In genomic region chr22:38748487-38749136, GRCh38 we compare ENCODE assay signal across 17 cellular contexts. TPM values are rescaled to one million over a fixed set of nuclear protein-coding genes. Genes with fewer than 3 reads are reported as not detected.
DNase-seq lines count a peak whose midpoint lies in the region; ATAC-seq, FAIRE-seq and TF ChIP-seq lines count a peak whose summit lies in the region.
"Had no signal": no experiment of that assay in that cellular context is flagged by ENCODE, and none has a peak within 500 bp of the region (broad histone marks: within the 10 kb centered on the region; RNA-seq: fewer than 3 reads in every experiment).

No MANE protein-coding gene starts in this region.

- no peak for TF ChIP-seq EP300 in GM12878 (IDR thresholded peaks at IDR 0.05; ENCODE audit: borderline replicate concordance in 1 of 2, control insufficient read depth in 1 of 2, low read depth in 2 of 2, low read length in 2 of 2)

- no peaks in the 10 kb centered on the region for H3K27me3 Mint-ChIP-seq in stimulated activated naive CD8-positive, alpha-beta T cell treated with anti-CD3 and anti-CD28 coated beads, Interleukin-15, Interleukin-2, amounts not matched to agents 100 ng/mL and 50 ng/mL, for 24 hours
- H3K27me3 Mint-ChIP-seq in neural progenitor cell (ENCODE audit: insufficient read depth, low read depth) (peaks cover 5% of the 10 kb centered on the region), CD14-positive monocyte (ENCODE audit: low read depth in 3 of 3) (peaks cover 0 to 3% (median 0%) of the 10 kb centered on the region in 3 donors)

- TF ChIP-seq POLR2A in GM12878 (IDR thresholded peaks at IDR 0.05; ENCODE audit: low read depth, low read length) = peak; percentile 56

- H3K36me3 ChIP-seq in GM12878 (ENCODE audit: control insufficient read depth in 2 of 2, insufficient read depth in 2 of 2, low read length in 1 of 2) (peaks cover 41 to 43% of the 10 kb centered on the region in 2 experiments), neural progenitor cell (no peaks in the 10 kb centered on the region)

- BruUV-seq in GM12878 (replicated peaks; lab: Mats Ljungman, UMichigan) = no TSS peak

- H3K4me3 ChIP-seq in GM12878 (no peak overlapping the region), neural progenitor cell (no peak overlapping the region)

- CTCF ChIA-PET in GM12878 (lab: Yijun Ruan, JAX) = interaction anchor here (1.6 to 2.1 kb wide), 4 partner anchors 14 to 26 kb away, joined by 5 to 10 read pairs (median 6); no protein-coding TSS in a partner anchor

- SMC1A ChIA-PET in GM12878 (lab: Charles Lee; ENCODE audit: uncharacterized antibody, unreplicated experiment) = no interaction called here

- H3K27me3 ChIP-seq in GM12878 (replicated peaks in 1 of 2; ENCODE audit: control insufficient read depth in 2 of 2, insufficient read depth in 2 of 2, low read length in 1 of 2) = no peaks in the 10 kb centered on the region
- no peaks in the 10 kb centered on the region for H3K27me3 ChIP-seq in neural progenitor cell

- no peaks in the 10 kb centered on the region for H3K9me3 ChIP-seq in GM12878 (replicated peaks; ENCODE audit: control insufficient read depth, insufficient read depth, low read length)
- no peaks in the 10 kb centered on the region for H3K9me3 ChIP-seq in neural progenitor cell (ENCODE audit: low read depth)
- H3K9me3 ChIP-seq: SK-N-SH had no signal

- no peak overlapping the region for H3K4me2 ChIP-seq in GM12878 (ENCODE audit: control insufficient read depth, insufficient read depth)
- H3K4me2 ChIP-seq in neural progenitor cell = no peak overlapping the region
- H3K4me2 ChIP-seq: SK-N-SH had no signal

- no peak for TF ChIP-seq RAD21 in GM12878 (IDR thresholded peaks at IDR 0.05; ENCODE audit: insufficient read depth, low read depth, low read length)

- H3K4me1 Mint-ChIP-seq in stimulated activated naive CD8-positive, alpha-beta T cell treated with anti-CD3 and anti-CD28 coated beads, Interleukin-15, Interleukin-2, amounts not matched to agents 100 ng/mL and 50 ng/mL, for 24 hours (ENCODE audit: low read depth) = peaks cover 56% of the 10 kb centered on the region
- H3K4me1 Mint-ChIP-seq in neural progenitor cell = no peaks in the 10 kb centered on the region
- H3K4me1 Mint-ChIP-seq in CD14-positive monocyte = peaks cover 32% of the 10 kb centered on the region
- H3K4me1 Mint-ChIP-seq: H9 had no signal

- H3K27ac Mint-ChIP-seq in stimulated activated naive CD8-positive, alpha-beta T cell treated with anti-CD3 and anti-CD28 coated beads, Interleukin-15, Interleukin-2, amounts not matched to agents 100 ng/mL and 50 ng/mL, for 24 hours = peak overlapping the region; percentile 26
- no peak overlapping the region for H3K27ac Mint-ChIP-seq in neural progenitor cell
- H3K27ac Mint-ChIP-seq in CD14-positive monocyte = peak overlapping the region in 3 of 7 donors; percentile 22 to 48 (median 38)

- RAD21 ChIA-PET in GM12878 (lab: Charles Lee; ENCODE audit: unreplicated experiment) = no interaction called here

- intact Hi-C loops in GM12878 (cut with micrococcal nuclease; ENCODE audit: unreplicated experiment) = no loop called here
- intact Hi-C loops in CD14-positive monocyte (cut with micrococcal nuclease) = no loop called here

- H3K9ac ChIP-seq in GM12878 (ENCODE audit: control insufficient read depth, insufficient read depth, low read length) (no peak overlapping the region), neural progenitor cell (no peak overlapping the region)
- H3K9ac ChIP-seq: SK-N-SH had no signal

- H3K36me3 Mint-ChIP-seq in stimulated activated naive CD8-positive, alpha-beta T cell treated with anti-CD3 and anti-CD28 coated beads, Interleukin-15, Interleukin-2, amounts not matched to agents 100 ng/mL and 50 ng/mL, for 24 hours (ENCODE audit: low read depth) = peaks cover 65% of the 10 kb centered on the region
- H3K36me3 Mint-ChIP-seq in neural progenitor cell (peaks cover 19% of the 10 kb centered on the region), CD14-positive monocyte (peaks cover 72 to 98% of the 10 kb centered on the region in 2 donors)

- in situ Hi-C loops in GM12878 (cut with MboI) = no loop called here

- H3K79me2 ChIP-seq in GM12878 (ENCODE audit: control insufficient read depth, insufficient read depth, low read length) (peaks cover 26% of the 10 kb centered on the region), neural progenitor cell (ENCODE audit: low read depth) (no peaks in the 10 kb centered on the region)

- H2AFZ ChIP-seq in GM12878 (ENCODE audit: control insufficient read depth, low read depth, low read length) (no peak overlapping the region), neural progenitor cell (replicated peaks) (no peak overlapping the region)

- WGBS in GM12878 (ENCODE audit: insufficient coverage, insufficient replicate concordance, low lambda C conversion rate, missing lambda C conversion rate) = 96% methylated on average over 14 of the region's 14 CpGs

- POLR2A ChIA-PET in GM12878 (lab: Charles Lee) = interaction anchor here (1.0 to 1.1 kb wide), 2 partner anchors 10 to 56 kb away, joined by 3 read pairs; no protein-coding TSS in a partner anchor

- H3K9me3 Mint-ChIP-seq in stimulated activated naive CD8-positive, alpha-beta T cell treated with anti-CD3 and anti-CD28 coated beads, Interleukin-15, Interleukin-2, amounts not matched to agents 100 ng/mL and 50 ng/mL, for 24 hours = no peaks in the 10 kb centered on the region
- no peaks in the 10 kb centered on the region for H3K9me3 Mint-ChIP-seq in neural progenitor cell
- H3K9me3 Mint-ChIP-seq in CD14-positive monocyte = peaks cover 0 to 3% (median 0%) of the 10 kb centered on the region in 7 donors
- H3K9me3 Mint-ChIP-seq: H9 had no signal

- no peak for ATAC-seq in stimulated activated naive CD8-positive, alpha-beta T cell treated with anti-CD3 and anti-CD28 coated beads, Interleukin-15, Interleukin-2, amounts not matched to agents 100 U/mL and 50 U/mL, for 24 hours
- ATAC-seq in GM12878 (no peak), HG02885 (IDR thresholded peaks at IDR 0.05; ENCODE audit: poor library complexity, unreplicated experiment) (no peak)

- no peak for TF ChIP-seq CTCF in GM12878 (IDR thresholded peaks at IDR 0.05 in 2 of 3, conservative IDR thresholded peaks at IDR 0.05 in 1 of 3; ENCODE audit: control insufficient read depth in 2 of 3, extremely low read depth in 1 of 3, insufficient read depth in 1 of 3, low read depth in 3 of 3, low read length in 3 of 3)
- no peak for TF ChIP-seq CTCF in neural progenitor cell (IDR thresholded peaks at IDR 0.05)
- no peak for TF ChIP-seq CTCF in CD14-positive monocyte (IDR thresholded peaks at IDR 0.05)

- no peak for FAIRE-seq in GM12878 (lab: Jason Lieb, UNC)
- FAIRE-seq: astrocyte had no signal

- H4K20me1 ChIP-seq in GM12878 (ENCODE audit: control insufficient read depth, insufficient read depth) (no peaks in the 10 kb centered on the region), neural progenitor cell (ENCODE audit: low read depth) (peaks cover 4% of the 10 kb centered on the region)

- no peak overlapping the region for H3K4me3 Mint-ChIP-seq in stimulated activated naive CD8-positive, alpha-beta T cell treated with anti-CD3 and anti-CD28 coated beads, Interleukin-15, Interleukin-2, amounts not matched to agents 100 ng/mL and 50 ng/mL, for 24 hours
- H3K4me3 Mint-ChIP-seq in neural progenitor cell = no peak overlapping the region
- no peak overlapping the region for H3K4me3 Mint-ChIP-seq in CD14-positive monocyte
- H3K4me3 Mint-ChIP-seq: H9 had no signal

- H3K27ac ChIP-seq in GM12878 (ENCODE audit: control insufficient read depth, insufficient read depth) = no peak overlapping the region
- H3K27ac ChIP-seq in neural progenitor cell = no peak overlapping the region
- H3K27ac ChIP-seq: HL-60 had no signal

- H3K4me1 ChIP-seq in GM12878 (ENCODE audit: control insufficient read depth, insufficient read depth, low read length) = peaks cover 27% of the 10 kb centered on the region
- no peaks in the 10 kb centered on the region for H3K4me1 ChIP-seq in neural progenitor cell

- DNase-seq in stimulated activated naive CD8-positive, alpha-beta T cell treated with anti-CD3 and anti-CD28 coated beads, Interleukin-15, Interleukin-2, amounts not matched to agents 100 U/mL and 50 U/mL, for 24 hours = no peak
- DNase-seq in GM12878 (ENCODE audit: low read depth, low spot score) = no peak
- DNase-seq in left kidney (ENCODE audit: low read depth, low spot score) = peak; percentile 58
- no peak for DNase-seq in neural progenitor cell (ENCODE audit: low spot score)
- DNase-seq in activated effector memory CD4-positive, alpha-beta T cell treated with Interleukin-2 at 50 U/mL for 16 hours = no peak
- no peak for DNase-seq in CD14-positive monocyte (ENCODE audit: low spot score)
- DNase-seq: foreskin fibroblast, H9, Kasumi-1, mesenchymal stem cell, NCI-H1436 treated with DMSO at 0.1 percent for 48 hours, NCI-H2227 treated with DMSO at 0.1 percent for 48 hours, SK-N-SH had no signal

- H3F3A ChIP-seq in neural progenitor cell (ENCODE audit: low read depth) = peaks cover 1% of the 10 kb centered on the region

RNA-seq across cellular contexts. Expression of gene SUN2, which starts 7.2 kb away (rescaled TPM):
- total RNA-seq in GM12878 (2013; cell fraction: nucleolus; rRNA removed) = 163 and 168 TPM in 2 replicates
- 69.8 and 87.5 TPM in 2 replicates for total RNA-seq in GM12878 (2014; rRNA removed)
- 30.6 and 33.1 TPM in 2 replicates for total RNA-seq in GM12878 (2014; rRNA removed; fragmentation: Illumina TruSeq; extraction: Trizol)
- 93.4 and 107 TPM in 2 replicates for total RNA-seq in GM12878 (2021)
- 26.3 TPM for polyA plus RNA-seq in GM12878 (2011; ENCODE audit: low read depth)
- polyA plus RNA-seq in GM12878 (2011; rRNA removed) = 18.6 and 38.7 TPM in 2 replicates
- 48.0 and 68.9 TPM in 2 replicates for polyA plus RNA-seq in GM12878 (2011; cell fraction: cytosol; rRNA removed)
- 156 and 202 TPM in 2 replicates for polyA plus RNA-seq in GM12878 (2011; cell fraction: nucleus; rRNA removed)
- 56.9 and 62.2 TPM in 2 replicates for polyA plus RNA-seq in GM12878 (2012)
- polyA plus RNA-seq in GM12878 (2014; fragmentation: Illumina TruSeq; extraction: Trizol) = 8.7 and 26.2 TPM in 2 replicates
- polyA plus RNA-seq in GM12878 (2014; fragmentation: Nextera tagmentation; extraction: Ambion mirVana) = under 1 TPM; 0.18 to 0.95 TPM
- polyA plus RNA-seq in GM12878 (2014; rRNA removed) = 78.0 and 103 TPM in 2 replicates
- polyA plus RNA-seq in GM12878 (2016; fragmentation: Nextera tagmentation; extraction: Ambion mirVana) = 10 to 100 TPM; 10.4 to 40.8 TPM
- 49.2 and 105 TPM in 2 replicates for polyA minus RNA-seq in GM12878 (2011; rRNA and poly(A)+ RNA removed)
- 31.7 and 37.9 TPM in 2 replicates for polyA minus RNA-seq in GM12878 (2011; cell fraction: cytosol; rRNA and poly(A)+ RNA removed)
- polyA minus RNA-seq in GM12878 (2011; cell fraction: nucleus; rRNA and poly(A)+ RNA removed) = 52.8 and 89.5 TPM in 2 replicates
- total RNA-seq in neural progenitor cell (ENCODE audit: low replicate concordance) = 16.2 and 33.5 TPM in 2 replicates
- polyA plus RNA-seq in CD14-positive monocyte = 10 to 100 TPM; 95.8 to 97.8 TPM

RNA-seq across cellular contexts. Expression of gene GTPBP1, which starts 42.9 kb away (rescaled TPM):
- 156 and 196 TPM in 2 replicates for total RNA-seq in GM12878 (2013; cell fraction: nucleolus; rRNA removed)
- total RNA-seq in GM12878 (2014; rRNA removed) = 33.8 and 39.1 TPM in 2 replicates
- total RNA-seq in GM12878 (2014; rRNA removed; fragmentation: Illumina TruSeq; extraction: Trizol) = 20.6 and 20.8 TPM in 2 replicates
- 55.7 and 63.1 TPM in 2 replicates for total RNA-seq in GM12878 (2021)
- 25.3 TPM for polyA plus RNA-seq in GM12878 (2011; ENCODE audit: low read depth)
- polyA plus RNA-seq in GM12878 (2011; rRNA removed) = 28.0 and 47.0 TPM in 2 replicates
- polyA plus RNA-seq in GM12878 (2011; cell fraction: cytosol; rRNA removed) = 32.9 and 43.9 TPM in 2 replicates
- polyA plus RNA-seq in GM12878 (2011; cell fraction: nucleus; rRNA removed) = 185 and 188 TPM in 2 replicates
- 37.0 and 38.4 TPM in 2 replicates for polyA plus RNA-seq in GM12878 (2012)
- polyA plus RNA-seq in GM12878 (2014; fragmentation: Illumina TruSeq; extraction: Trizol) = 16.6 and 39.2 TPM in 2 replicates
- polyA plus RNA-seq in GM12878 (2014; fragmentation: Nextera tagmentation; extraction: Ambion mirVana) = 1 to 10 TPM in 1 of 2 experiments, under 1 TPM in 1; 0.89 to 1.9 TPM
- polyA plus RNA-seq in GM12878 (2014; rRNA removed) = 46.2 and 57.3 TPM in 2 replicates
- polyA plus RNA-seq in GM12878 (2016; fragmentation: Nextera tagmentation; extraction: Ambion mirVana) = 10 to 100 TPM; 25.7 to 29.3 TPM
- 56.7 and 73.3 TPM in 2 replicates for polyA minus RNA-seq in GM12878 (2011; rRNA and poly(A)+ RNA removed)
- 15.3 and 19.2 TPM in 2 replicates for polyA minus RNA-seq in GM12878 (2011; cell fraction: cytosol; rRNA and poly(A)+ RNA removed)
- polyA minus RNA-seq in GM12878 (2011; cell fraction: nucleus; rRNA and poly(A)+ RNA removed) = 76.4 and 113 TPM in 2 replicates
- total RNA-seq in neural progenitor cell (ENCODE audit: low replicate concordance) = 40.8 and 91.9 TPM in 2 replicates
- polyA plus RNA-seq in CD14-positive monocyte = 10 to 100 TPM in 1 of 2 donors, 1 to 10 TPM in 1; 6.7 to 12.7 TPM

RNA-seq across cellular contexts. Expression of gene DNAL4, which starts 45.3 kb away (rescaled TPM):
- total RNA-seq in GM12878 (2013; cell fraction: nucleolus; rRNA removed) = 2.8 and 4.9 TPM in 2 replicates
- total RNA-seq in GM12878 (2014; rRNA removed) = 6.6 and 7.0 TPM in 2 replicates
- 4.7 and 5.3 TPM in 2 replicates for total RNA-seq in GM12878 (2014; rRNA removed; fragmentation: Illumina TruSeq; extraction: Trizol)
- 5.1 and 6.3 TPM in 2 replicates for total RNA-seq in GM12878 (2021)
- polyA plus RNA-seq in GM12878 (2011; ENCODE audit: low read depth) = 2.8 TPM
- 3.9 and 4.5 TPM in 2 replicates for polyA plus RNA-seq in GM12878 (2011; rRNA removed)
- polyA plus RNA-seq in GM12878 (2011; cell fraction: cytosol; rRNA removed) = 7.1 and 8.4 TPM in 2 replicates
- 3.3 and 5.9 TPM in 2 replicates for polyA plus RNA-seq in GM12878 (2011; cell fraction: nucleus; rRNA removed)
- 6.4 and 7.2 TPM in 2 replicates for polyA plus RNA-seq in GM12878 (2012)
- polyA plus RNA-seq in GM12878 (2014; fragmentation: Illumina TruSeq; extraction: Trizol) = 3.5 and 8.0 TPM in 2 replicates
- polyA plus RNA-seq in GM12878 (2014; fragmentation: Nextera tagmentation; extraction: Ambion mirVana) = under 1 TPM in 1 of 2 experiments, not detected in 1; 0.35 TPM
- 8.5 and 8.9 TPM in 2 replicates for polyA plus RNA-seq in GM12878 (2014; rRNA removed)
- 1 to 10 TPM; 6.3 to 7.8 TPM for polyA plus RNA-seq in GM12878 (2016; fragmentation: Nextera tagmentation; extraction: Ambion mirVana)
- polyA minus RNA-seq in GM12878 (2011; rRNA and poly(A)+ RNA removed) = 3.1 and 4.8 TPM in 2 replicates
- 1.6 and 1.8 TPM in 2 replicates for polyA minus RNA-seq in GM12878 (2011; cell fraction: cytosol; rRNA and poly(A)+ RNA removed)
- 0.97 and 1.7 TPM in 2 replicates for polyA minus RNA-seq in GM12878 (2011; cell fraction: nucleus; rRNA and poly(A)+ RNA removed)
- total RNA-seq in neural progenitor cell (ENCODE audit: low replicate concordance) = 10.7 and 24.3 TPM in 2 replicates
- polyA plus RNA-seq in CD14-positive monocyte = 1 to 10 TPM; 8.9 to 9.3 TPM

RNA-seq across cellular contexts. Expression of gene JOSD1, which starts 47.9 kb away (rescaled TPM):
- 42.3 and 42.8 TPM in 2 replicates for total RNA-seq in GM12878 (2013; cell fraction: nucleolus; rRNA removed)
- 50.4 and 65.1 TPM in 2 replicates for total RNA-seq in GM12878 (2014; rRNA removed)
- total RNA-seq in GM12878 (2014; rRNA removed; fragmentation: Illumina TruSeq; extraction: Trizol) = 37.1 and 37.9 TPM in 2 replicates
- 48.1 and 53.4 TPM in 2 replicates for total RNA-seq in GM12878 (2021)
- 24.6 TPM for polyA plus RNA-seq in GM12878 (2011; ENCODE audit: low read depth)
- polyA plus RNA-seq in GM12878 (2011; rRNA removed) = 47.4 and 54.6 TPM in 2 replicates
- polyA plus RNA-seq in GM12878 (2011; cell fraction: cytosol; rRNA removed) = 70.1 and 74.6 TPM in 2 replicates
- 35.7 and 38.5 TPM in 2 replicates for polyA plus RNA-seq in GM12878 (2011; cell fraction: nucleus; rRNA removed)
- polyA plus RNA-seq in GM12878 (2012) = 33.3 and 35.5 TPM in 2 replicates
- polyA plus RNA-seq in GM12878 (2014; fragmentation: Illumina TruSeq; extraction: Trizol) = 43.9 and 48.6 TPM in 2 replicates
- polyA plus RNA-seq in GM12878 (2014; fragmentation: Nextera tagmentation; extraction: Ambion mirVana) = 10 to 100 TPM; 11.9 to 15.9 TPM
- 50.0 and 50.8 TPM in 2 replicates for polyA plus RNA-seq in GM12878 (2014; rRNA removed)
- polyA plus RNA-seq in GM12878 (2016; fragmentation: Nextera tagmentation; extraction: Ambion mirVana) = 1 to 10 TPM; 6.2 to 7.8 TPM
- polyA minus RNA-seq in GM12878 (2011; rRNA and poly(A)+ RNA removed) = 46.8 and 52.2 TPM in 2 replicates
- 24.2 and 27.9 TPM in 2 replicates for polyA minus RNA-seq in GM12878 (2011; cell fraction: cytosol; rRNA and poly(A)+ RNA removed)
- 11.6 and 18.6 TPM in 2 replicates for polyA minus RNA-seq in GM12878 (2011; cell fraction: nucleus; rRNA and poly(A)+ RNA removed)
- 32.4 and 39.2 TPM in 2 replicates for total RNA-seq in neural progenitor cell (ENCODE audit: low replicate concordance)
- 1 to 10 TPM; 7.1 to 7.2 TPM for polyA plus RNA-seq in CD14-positive monocyte
